ENCODE assay signal across 1 cellular context in genomic region chr11:71372693-71373657, GRCh38.
TF ChIP-seq lines count a peak whose summit lies in the region.

No MANE protein-coding gene starts in this region.

TF ChIP-seq in IMR-90, 13 proteins besides CTCF, POLR2A, EP300 and RAD21 (continued from another document):
- no peak for TF ChIP-seq RCOR1 (IDR thresholded peaks at IDR 0.05; ENCODE audit: insufficient replicate concordance, low read length)
- TF ChIP-seq MAZ (IDR thresholded peaks at IDR 0.05; ENCODE audit: borderline replicate concordance, low read depth, low read length), result no peak
- TF ChIP-seq MXI1 (IDR thresholded peaks at IDR 0.05; ENCODE audit: borderline replicate concordance, low read depth, low read length), result no peak
